In the genomic region with DNA sequence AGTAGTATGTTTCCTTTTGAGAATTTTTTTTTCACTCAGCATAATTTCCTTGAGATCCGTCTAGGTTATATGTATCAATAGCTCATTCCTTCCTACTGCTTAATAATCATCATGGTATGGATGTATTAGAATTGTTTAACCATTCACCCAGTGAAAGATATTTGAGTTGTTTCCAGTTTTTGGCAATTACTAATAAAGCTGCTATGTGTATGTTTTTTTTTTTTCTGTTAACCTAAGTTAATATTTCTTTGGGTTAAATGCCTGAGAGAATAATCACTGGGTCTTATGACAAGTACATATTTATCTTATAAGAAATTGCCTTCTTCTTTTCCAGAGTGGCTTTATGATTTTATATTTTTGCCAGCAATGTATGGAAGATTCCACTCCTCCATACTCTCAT, we compare ENCODE assay signal across 17 cellular contexts.
"Had no signal": no experiment of that assay in that cellular context is flagged by ENCODE, and none has a peak within 500 bp of the region (broad histone marks: within the 10 kb centered on the region; RNA-seq: fewer than 3 reads in every experiment).

No MANE protein-coding gene starts in this region.

- FAIRE-seq: frontal cortex, keratinocyte had no signal

- H3K4me3 Mint-ChIP-seq: activated CD4-positive, alpha-beta memory T cell treated with anti-CD3 and anti-CD28 coated beads, Interleukin-2, amount 10 ng/mL, durations not matched to agents 7 days and 5 days; activated naive CD4-positive, alpha-beta T cell treated with anti-CD3 and anti-CD28 coated beads for 36 hours; brain; neural progenitor cell had no signal

- H3K27ac Mint-ChIP-seq: activated CD4-positive, alpha-beta memory T cell treated with anti-CD3 and anti-CD28 coated beads, Interleukin-2, amount 10 ng/mL, durations not matched to agents 7 days and 5 days; activated naive CD4-positive, alpha-beta T cell treated with anti-CD3 and anti-CD28 coated beads for 36 hours; brain; neural progenitor cell had no signal

- H3K27me3 Mint-ChIP-seq: activated CD4-positive, alpha-beta memory T cell treated with anti-CD3 and anti-CD28 coated beads, Interleukin-2, amount 10 ng/mL, durations not matched to agents 7 days and 5 days had no signal

- DNase-seq: activated CD4-positive, alpha-beta memory T cell treated with anti-CD3 and anti-CD28 coated beads, Interleukin-2, amount 10 ng/mL, durations not matched to agents 7 days and 5 days; activated CD8-positive, alpha-beta memory T cell treated with anti-CD3 and anti-CD28 coated beads, Interleukin-2, amount 50 U/mL, for 4 hours; activated naive CD4-positive, alpha-beta T cell treated with anti-CD3 and anti-CD28 coated beads for 36 hours; dorsolateral prefrontal cortex; heart right ventricle; left ventricle myocardium superior; stimulated activated CD4-positive, alpha-beta T cell treated with anti-CD3 and anti-CD28 coated beads, Interleukin-4, amount 100 ng/mL, for 1 hour; stimulated activated CD8-positive, alpha-beta memory T cell treated with anti-CD3 and anti-CD28 coated beads, Interleukin-4, amount 100 ng/mL, for 48 hours; stimulated activated naive CD8-positive, alpha-beta T cell treated with anti-CD3 and anti-CD28 coated beads, Interleukin-15, Interleukin-2, amounts not matched to agents 100 U/mL and 50 U/mL, for 24 hours; T-helper 9 cell; upper lobe of left lung had no signal

- H3K36me3 Mint-ChIP-seq: brain, neural progenitor cell had no signal

- H3K4me1 Mint-ChIP-seq: activated CD4-positive, alpha-beta memory T cell treated with anti-CD3 and anti-CD28 coated beads, Interleukin-2, amount 10 ng/mL, durations not matched to agents 7 days and 5 days; neural progenitor cell had no signal

- H3K9me3 Mint-ChIP-seq: activated naive CD4-positive, alpha-beta T cell treated with anti-CD3 and anti-CD28 coated beads for 36 hours; neural progenitor cell had no signal

- H3K4me3 ChIP-seq: dorsolateral prefrontal cortex, heart right ventricle, neural progenitor cell, suprapubic skin, upper lobe of left lung had no signal

- ATAC-seq: esophagus mucosa; heart right ventricle; left ventricle myocardium superior; stimulated activated naive CD8-positive, alpha-beta T cell treated with anti-CD3 and anti-CD28 coated beads, Interleukin-15, Interleukin-2, amounts not matched to agents 100 U/mL and 50 U/mL, for 24 hours had no signal
